ENCODE assay signal across 1 cellular context in the genomic region with DNA sequence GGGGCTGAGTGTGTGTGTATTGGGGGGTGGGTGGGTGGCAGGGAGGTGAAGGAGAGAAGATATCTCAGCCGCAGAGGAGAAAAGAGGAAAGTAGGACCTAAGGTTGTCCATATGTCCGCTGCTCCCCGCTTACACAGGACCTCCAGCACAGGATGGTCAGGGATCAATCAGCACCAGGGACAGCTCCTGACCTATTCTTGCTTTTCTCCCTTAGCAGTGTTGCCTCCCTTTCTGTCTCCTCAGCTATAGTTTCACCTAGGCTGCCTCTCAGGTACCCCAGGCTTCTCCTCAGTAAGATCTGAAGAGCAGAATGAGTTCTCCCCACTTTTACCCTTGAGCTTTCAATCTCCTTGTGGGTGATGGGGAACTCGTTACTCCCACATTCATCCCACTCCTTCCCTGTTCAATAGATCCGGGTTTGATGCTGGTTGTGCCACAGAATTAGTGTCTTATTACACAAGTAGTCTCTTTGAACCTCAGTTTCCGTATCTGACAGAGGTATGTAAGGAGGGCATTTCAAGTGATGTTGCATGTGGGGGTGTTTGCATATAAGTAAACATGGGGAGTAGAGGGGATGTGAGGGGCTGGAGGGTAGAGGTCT.
TF ChIP-seq lines count a peak whose summit lies in the region.

No MANE protein-coding gene starts in this region.

TF ChIP-seq in K562, 482 proteins besides CTCF, POLR2A, EP300 and RAD21 (continues in another document):
- TF ChIP-seq SMAD4 (CRISPR knock-in tag; conservative IDR thresholded peaks at IDR 0.05), result 0 out of 2 replicates have a peak, but pooled peaks have one; percentile 33
- no peak for TF ChIP-seq SPI1 (IDR thresholded peaks at IDR 0.05; ENCODE audit: borderline replicate concordance, low read depth, low read length)
- TF ChIP-seq, protein P1, sequence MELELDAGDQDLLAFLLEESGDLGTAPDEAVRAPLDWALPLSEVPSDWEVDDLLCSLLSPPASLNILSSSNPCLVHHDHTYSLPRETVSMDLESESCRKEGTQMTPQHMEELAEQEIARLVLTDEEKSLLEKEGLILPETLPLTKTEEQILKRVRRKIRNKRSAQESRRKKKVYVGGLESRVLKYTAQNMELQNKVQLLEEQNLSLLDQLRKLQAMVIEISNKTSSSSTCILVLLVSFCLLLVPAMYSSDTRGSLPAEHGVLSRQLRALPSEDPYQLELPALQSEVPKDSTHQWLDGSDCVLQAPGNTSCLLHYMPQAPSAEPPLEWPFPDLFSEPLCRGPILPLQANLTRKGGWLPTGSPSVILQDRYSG (tag; conservative IDR thresholded peaks at IDR 0.05; ENCODE audit: low read depth), result no peak
- TF ChIP-seq PCBP1 (IDR thresholded peaks at IDR 0.05; ENCODE audit: low read depth, low read length, poor library complexity, severe bottlenecking), result no peak
- TF ChIP-seq, protein P2, sequence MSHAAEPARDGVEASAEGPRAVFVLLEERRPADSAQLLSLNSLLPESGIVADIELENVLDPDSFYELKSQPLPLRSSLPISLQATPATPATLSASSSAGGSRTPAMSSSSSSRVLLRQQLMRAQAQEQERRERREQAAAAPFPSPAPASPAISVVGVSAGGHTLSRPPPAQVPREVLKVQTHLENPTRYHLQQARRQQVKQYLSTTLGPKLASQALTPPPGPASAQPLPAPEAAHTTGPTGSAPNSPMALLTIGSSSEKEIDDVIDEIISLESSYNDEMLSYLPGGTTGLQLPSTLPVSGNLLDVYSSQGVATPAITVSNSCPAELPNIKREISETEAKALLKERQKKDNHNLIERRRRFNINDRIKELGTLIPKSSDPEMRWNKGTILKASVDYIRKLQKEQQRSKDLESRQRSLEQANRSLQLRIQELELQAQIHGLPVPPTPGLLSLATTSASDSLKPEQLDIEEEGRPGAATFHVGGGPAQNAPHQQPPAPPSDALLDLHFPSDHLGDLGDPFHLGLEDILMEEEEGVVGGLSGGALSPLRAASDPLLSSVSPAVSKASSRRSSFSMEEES (CRISPR knock-in tag; IDR thresholded peaks at IDR 0.05), result no peak
- no peak for TF ChIP-seq CHD4 (IDR thresholded peaks at IDR 0.05; ENCODE audit: insufficient read depth, insufficient replicate concordance, low read depth, low read length, poor library complexity, severe bottlenecking)
- no peak for TF ChIP-seq POU5F1 (IDR thresholded peaks at IDR 0.05; ENCODE audit: borderline replicate concordance, low read depth, low read length, partially characterized antibody)
- TF ChIP-seq ETV5 (CRISPR knock-in tag; IDR thresholded peaks at IDR 0.05; ENCODE audit: low read depth), result no peak
- no peak for TF ChIP-seq CEBPG (CRISPR knock-in tag; IDR thresholded peaks at IDR 0.05)
- TF ChIP-seq CEBPG (tag; conservative IDR thresholded peaks at IDR 0.05 in 1 of 2, IDR thresholded peaks at IDR 0.05 in 1 of 2), result no peak
- no peak for TF ChIP-seq ARHGAP35 (IDR thresholded peaks at IDR 0.05; ENCODE audit: partially characterized antibody)
- no peak for TF ChIP-seq ERF (CRISPR knock-in tag; IDR thresholded peaks at IDR 0.05)
- TF ChIP-seq, protein P3, sequence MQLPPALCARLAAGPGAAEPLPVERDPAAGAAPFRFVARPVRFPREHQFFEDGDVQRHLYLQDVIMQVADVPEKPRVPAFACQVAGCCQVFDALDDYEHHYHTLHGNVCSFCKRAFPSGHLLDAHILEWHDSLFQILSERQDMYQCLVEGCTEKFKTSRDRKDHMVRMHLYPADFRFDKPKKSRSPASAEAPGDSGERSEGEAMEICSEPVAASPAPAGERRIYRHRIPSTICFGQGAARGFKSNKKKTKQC (CRISPR knock-in tag; IDR thresholded peaks at IDR 0.05), result peak; percentile 81
- no peak for TF ChIP-seq RBM15 (IDR thresholded peaks at IDR 0.05; ENCODE audit: insufficient read depth, low read length)
- TF ChIP-seq ARNT (IDR thresholded peaks at IDR 0.05), result no peak
- TF ChIP-seq KLF10 (CRISPR knock-in tag; IDR thresholded peaks at IDR 0.05), result no peak
- no peak for TF ChIP-seq MEIS2 (IDR thresholded peaks at IDR 0.05; ENCODE audit: partially characterized antibody)
- TF ChIP-seq HDAC3 (IDR thresholded peaks at IDR 0.05; ENCODE audit: borderline replicate concordance, partially characterized antibody), result no peak
- TF ChIP-seq MIER1 (IDR thresholded peaks at IDR 0.05; ENCODE audit: low read depth), result peak; percentile 97
- TF ChIP-seq, protein P4, sequence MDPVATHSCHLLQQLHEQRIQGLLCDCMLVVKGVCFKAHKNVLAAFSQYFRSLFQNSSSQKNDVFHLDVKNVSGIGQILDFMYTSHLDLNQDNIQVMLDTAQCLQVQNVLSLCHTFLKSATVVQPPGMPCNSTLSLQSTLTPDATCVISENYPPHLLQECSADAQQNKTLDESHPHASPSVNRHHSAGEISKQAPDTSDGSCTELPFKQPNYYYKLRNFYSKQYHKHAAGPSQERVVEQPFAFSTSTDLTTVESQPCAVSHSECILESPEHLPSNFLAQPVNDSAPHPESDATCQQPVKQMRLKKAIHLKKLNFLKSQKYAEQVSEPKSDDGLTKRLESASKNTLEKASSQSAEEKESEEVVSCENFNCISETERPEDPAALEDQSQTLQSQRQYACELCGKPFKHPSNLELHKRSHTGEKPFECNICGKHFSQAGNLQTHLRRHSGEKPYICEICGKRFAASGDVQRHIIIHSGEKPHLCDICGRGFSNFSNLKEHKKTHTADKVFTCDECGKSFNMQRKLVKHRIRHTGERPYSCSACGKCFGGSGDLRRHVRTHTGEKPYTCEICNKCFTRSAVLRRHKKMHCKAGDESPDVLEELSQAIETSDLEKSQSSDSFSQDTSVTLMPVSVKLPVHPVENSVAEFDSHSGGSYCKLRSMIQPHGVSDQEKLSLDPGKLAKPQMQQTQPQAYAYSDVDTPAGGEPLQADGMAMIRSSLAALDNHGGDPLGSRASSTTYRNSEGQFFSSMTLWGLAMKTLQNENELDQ (CRISPR knock-in tag; IDR thresholded peaks at IDR 0.05; ENCODE audit: borderline replicate concordance), result no peak
- TF ChIP-seq ETV1 (tag; conservative IDR thresholded peaks at IDR 0.05; ENCODE audit: low read depth), result no peak
- TF ChIP-seq, protein P5, sequence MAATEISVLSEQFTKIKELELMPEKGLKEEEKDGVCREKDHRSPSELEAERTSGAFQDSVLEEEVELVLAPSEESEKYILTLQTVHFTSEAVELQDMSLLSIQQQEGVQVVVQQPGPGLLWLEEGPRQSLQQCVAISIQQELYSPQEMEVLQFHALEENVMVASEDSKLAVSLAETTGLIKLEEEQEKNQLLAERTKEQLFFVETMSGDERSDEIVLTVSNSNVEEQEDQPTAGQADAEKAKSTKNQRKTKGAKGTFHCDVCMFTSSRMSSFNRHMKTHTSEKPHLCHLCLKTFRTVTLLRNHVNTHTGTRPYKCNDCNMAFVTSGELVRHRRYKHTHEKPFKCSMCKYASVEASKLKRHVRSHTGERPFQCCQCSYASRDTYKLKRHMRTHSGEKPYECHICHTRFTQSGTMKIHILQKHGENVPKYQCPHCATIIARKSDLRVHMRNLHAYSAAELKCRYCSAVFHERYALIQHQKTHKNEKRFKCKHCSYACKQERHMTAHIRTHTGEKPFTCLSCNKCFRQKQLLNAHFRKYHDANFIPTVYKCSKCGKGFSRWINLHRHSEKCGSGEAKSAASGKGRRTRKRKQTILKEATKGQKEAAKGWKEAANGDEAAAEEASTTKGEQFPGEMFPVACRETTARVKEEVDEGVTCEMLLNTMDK (IDR thresholded peaks at IDR 0.05; ENCODE audit: borderline replicate concordance, insufficient read depth, low read depth, low read length, poor library complexity, severe bottlenecking), result no peak
- TF ChIP-seq PYGO2 (tag; IDR thresholded peaks at IDR 0.05), result no peak
- TF ChIP-seq, protein P6, sequence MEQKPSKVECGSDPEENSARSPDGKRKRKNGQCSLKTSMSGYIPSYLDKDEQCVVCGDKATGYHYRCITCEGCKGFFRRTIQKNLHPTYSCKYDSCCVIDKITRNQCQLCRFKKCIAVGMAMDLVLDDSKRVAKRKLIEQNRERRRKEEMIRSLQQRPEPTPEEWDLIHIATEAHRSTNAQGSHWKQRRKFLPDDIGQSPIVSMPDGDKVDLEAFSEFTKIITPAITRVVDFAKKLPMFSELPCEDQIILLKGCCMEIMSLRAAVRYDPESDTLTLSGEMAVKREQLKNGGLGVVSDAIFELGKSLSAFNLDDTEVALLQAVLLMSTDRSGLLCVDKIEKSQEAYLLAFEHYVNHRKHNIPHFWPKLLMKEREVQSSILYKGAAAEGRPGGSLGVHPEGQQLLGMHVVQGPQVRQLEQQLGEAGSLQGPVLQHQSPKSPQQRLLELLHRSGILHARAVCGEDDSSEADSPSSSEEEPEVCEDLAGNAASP (IDR thresholded peaks at IDR 0.05), result no peak
- peak in 1 of 2 experiments; percentile 19; a peak in 1 of 4 replicates for TF ChIP-seq TEAD1 (CRISPR knock-in tag; IDR thresholded peaks at IDR 0.05)
- TF ChIP-seq SMARCC2 (IDR thresholded peaks at IDR 0.05; ENCODE audit: low read depth), result no peak
- TF ChIP-seq TCF7L2 (IDR thresholded peaks at IDR 0.05; ENCODE audit: low read depth, low read length), result no peak
- TF ChIP-seq, protein P7, sequence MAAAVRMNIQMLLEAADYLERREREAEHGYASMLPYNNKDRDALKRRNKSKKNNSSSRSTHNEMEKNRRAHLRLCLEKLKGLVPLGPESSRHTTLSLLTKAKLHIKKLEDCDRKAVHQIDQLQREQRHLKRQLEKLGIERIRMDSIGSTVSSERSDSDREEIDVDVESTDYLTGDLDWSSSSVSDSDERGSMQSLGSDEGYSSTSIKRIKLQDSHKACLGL (CRISPR knock-in tag; IDR thresholded peaks at IDR 0.05; ENCODE audit: borderline replicate concordance, poor library complexity, severe bottlenecking), result no peak
- TF ChIP-seq, protein P8, sequence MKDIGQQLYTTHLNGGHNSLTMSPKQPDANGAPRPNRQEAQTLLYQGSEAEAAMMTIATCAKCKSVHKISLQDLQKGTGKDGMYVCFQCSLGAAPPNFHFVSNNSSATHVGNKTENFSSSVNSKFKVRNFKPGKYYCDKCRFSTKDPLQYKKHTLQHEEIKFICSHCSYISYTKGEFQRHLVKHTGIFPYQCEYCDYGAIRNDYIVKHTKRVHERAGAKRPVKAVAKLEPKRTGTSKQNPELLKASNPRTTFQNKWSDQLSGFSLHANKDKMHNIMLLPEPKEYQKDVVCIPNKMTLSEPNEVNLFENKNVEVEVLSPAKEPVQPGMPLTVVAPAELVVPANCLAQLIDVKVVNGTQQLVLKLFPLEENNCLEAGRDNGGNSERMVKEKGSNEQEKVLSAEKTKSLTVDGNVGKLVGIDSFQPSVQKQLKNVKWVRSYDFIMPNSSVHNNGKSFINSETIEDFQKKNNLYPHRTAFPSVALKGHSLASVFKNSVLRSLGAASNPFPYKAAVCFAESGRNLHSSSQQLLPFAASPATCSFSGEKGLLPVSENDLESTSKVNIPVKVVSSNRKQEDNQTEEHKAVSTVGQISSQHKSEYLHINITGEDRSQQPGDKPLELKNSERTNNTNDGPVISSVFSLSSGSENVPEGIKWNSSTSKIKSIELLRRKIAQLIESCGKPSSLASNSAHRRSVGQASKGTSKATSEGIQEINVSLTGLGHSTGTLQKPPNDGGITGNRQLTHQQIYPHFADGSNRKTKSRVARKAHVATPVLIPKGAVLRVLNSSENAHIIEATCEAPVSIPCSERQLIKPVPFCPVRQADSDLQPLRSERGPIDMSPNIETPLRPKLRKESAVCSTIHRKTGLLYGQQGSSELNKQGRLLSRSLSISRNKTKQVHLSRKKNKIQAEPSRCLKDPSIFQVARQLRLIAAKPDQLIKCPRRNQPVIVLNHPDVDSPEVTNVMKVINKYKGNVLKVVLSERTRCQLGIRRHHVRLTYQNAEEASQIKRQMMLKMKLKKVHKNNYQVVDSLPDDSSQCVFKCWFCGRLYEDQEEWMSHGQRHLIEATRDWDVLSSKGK (CRISPR knock-in tag; IDR thresholded peaks at IDR 0.05), result no peak
- TF ChIP-seq, protein P9, sequence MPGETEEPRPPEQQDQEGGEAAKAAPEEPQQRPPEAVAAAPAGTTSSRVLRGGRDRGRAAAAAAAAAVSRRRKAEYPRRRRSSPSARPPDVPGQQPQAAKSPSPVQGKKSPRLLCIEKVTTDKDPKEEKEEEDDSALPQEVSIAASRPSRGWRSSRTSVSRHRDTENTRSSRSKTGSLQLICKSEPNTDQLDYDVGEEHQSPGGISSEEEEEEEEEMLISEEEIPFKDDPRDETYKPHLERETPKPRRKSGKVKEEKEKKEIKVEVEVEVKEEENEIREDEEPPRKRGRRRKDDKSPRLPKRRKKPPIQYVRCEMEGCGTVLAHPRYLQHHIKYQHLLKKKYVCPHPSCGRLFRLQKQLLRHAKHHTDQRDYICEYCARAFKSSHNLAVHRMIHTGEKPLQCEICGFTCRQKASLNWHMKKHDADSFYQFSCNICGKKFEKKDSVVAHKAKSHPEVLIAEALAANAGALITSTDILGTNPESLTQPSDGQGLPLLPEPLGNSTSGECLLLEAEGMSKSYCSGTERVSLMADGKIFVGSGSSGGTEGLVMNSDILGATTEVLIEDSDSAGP (CRISPR knock-in tag; IDR thresholded peaks at IDR 0.05), result no peak
- no peak for TF ChIP-seq XRCC3 (IDR thresholded peaks at IDR 0.05)
- TF ChIP-seq MCM2 (IDR thresholded peaks at IDR 0.05; ENCODE audit: low read depth), result no peak
- TF ChIP-seq, protein P10, sequence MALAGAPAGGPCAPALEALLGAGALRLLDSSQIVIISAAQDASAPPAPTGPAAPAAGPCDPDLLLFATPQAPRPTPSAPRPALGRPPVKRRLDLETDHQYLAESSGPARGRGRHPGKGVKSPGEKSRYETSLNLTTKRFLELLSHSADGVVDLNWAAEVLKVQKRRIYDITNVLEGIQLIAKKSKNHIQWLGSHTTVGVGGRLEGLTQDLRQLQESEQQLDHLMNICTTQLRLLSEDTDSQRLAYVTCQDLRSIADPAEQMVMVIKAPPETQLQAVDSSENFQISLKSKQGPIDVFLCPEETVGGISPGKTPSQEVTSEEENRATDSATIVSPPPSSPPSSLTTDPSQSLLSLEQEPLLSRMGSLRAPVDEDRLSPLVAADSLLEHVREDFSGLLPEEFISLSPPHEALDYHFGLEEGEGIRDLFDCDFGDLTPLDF (CRISPR knock-in tag; IDR thresholded peaks at IDR 0.05), result no peak
- TF ChIP-seq, protein P11, sequence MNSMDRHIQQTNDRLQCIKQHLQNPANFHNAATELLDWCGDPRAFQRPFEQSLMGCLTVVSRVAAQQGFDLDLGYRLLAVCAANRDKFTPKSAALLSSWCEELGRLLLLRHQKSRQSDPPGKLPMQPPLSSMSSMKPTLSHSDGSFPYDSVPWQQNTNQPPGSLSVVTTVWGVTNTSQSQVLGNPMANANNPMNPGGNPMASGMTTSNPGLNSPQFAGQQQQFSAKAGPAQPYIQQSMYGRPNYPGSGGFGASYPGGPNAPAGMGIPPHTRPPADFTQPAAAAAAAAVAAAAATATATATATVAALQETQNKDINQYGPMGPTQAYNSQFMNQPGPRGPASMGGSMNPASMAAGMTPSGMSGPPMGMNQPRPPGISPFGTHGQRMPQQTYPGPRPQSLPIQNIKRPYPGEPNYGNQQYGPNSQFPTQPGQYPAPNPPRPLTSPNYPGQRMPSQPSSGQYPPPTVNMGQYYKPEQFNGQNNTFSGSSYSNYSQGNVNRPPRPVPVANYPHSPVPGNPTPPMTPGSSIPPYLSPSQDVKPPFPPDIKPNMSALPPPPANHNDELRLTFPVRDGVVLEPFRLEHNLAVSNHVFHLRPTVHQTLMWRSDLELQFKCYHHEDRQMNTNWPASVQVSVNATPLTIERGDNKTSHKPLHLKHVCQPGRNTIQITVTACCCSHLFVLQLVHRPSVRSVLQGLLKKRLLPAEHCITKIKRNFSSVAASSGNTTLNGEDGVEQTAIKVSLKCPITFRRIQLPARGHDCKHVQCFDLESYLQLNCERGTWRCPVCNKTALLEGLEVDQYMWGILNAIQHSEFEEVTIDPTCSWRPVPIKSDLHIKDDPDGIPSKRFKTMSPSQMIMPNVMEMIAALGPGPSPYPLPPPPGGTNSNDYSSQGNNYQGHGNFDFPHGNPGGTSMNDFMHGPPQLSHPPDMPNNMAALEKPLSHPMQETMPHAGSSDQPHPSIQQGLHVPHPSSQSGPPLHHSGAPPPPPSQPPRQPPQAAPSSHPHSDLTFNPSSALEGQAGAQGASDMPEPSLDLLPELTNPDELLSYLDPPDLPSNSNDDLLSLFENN (IDR thresholded peaks at IDR 0.05; ENCODE audit: low read depth in 2 of 2, low read length in 2 of 2), result no peak
- 0 out of 2 replicates have a peak, but pooled peaks have one; percentile 24 for TF ChIP-seq HCFC1 (IDR thresholded peaks at IDR 0.05; ENCODE audit: low read depth, low read length)
